In genomic region chr17:4903051-4903818, GRCh38 we compare ENCODE assay signal across 8 cellular contexts. TPM values are rescaled to one million over a fixed set of nuclear protein-coding genes. Genes with fewer than 3 reads are reported as not detected.
DNase-seq lines count a peak whose midpoint lies in the region; ATAC-seq and TF ChIP-seq lines count a peak whose summit lies in the region.

TSS of gene CHRNE (minus strand) at chr17:4903098. CDS start at chr17:4903063, 35 bp downstream.

- H3K4me3 ChIP-seq in endodermal cell (ENCODE audit: low read length) (no peak within 1 kb of the TSS), mucosa of stomach (ENCODE audit: low read length) (peak within 1 kb of the TSS; percentile 6)

- H3K36me3 ChIP-seq in endodermal cell (ENCODE audit: control insufficient read depth, insufficient read depth, low read length) (no peaks in the 10 kb centered on the region), mucosa of stomach (ENCODE audit: control insufficient read depth, insufficient read depth, low read length) (no peaks in the 10 kb centered on the region)

- H3K4me1 Mint-ChIP-seq in CD4-positive, alpha-beta T cell (ENCODE audit: low read depth), result peaks cover 35% of the 10 kb centered on the region
- H3K4me1 Mint-ChIP-seq in activated CD8-positive, alpha-beta memory T cell treated with anti-CD3 and anti-CD28 coated beads, Interleukin-2, amount 10 ng/mL, durations not matched to agents 7 days and 5 days, result peaks cover 36% of the 10 kb centered on the region
- H3K4me1 Mint-ChIP-seq in endodermal cell, result peaks cover 6% of the 10 kb centered on the region

- peak within 1 kb of the TSS; percentile 94 for H3K27ac Mint-ChIP-seq in CD4-positive, alpha-beta T cell
- peak within 1 kb of the TSS; percentile 67 for H3K27ac Mint-ChIP-seq in activated CD8-positive, alpha-beta memory T cell treated with anti-CD3 and anti-CD28 coated beads, Interleukin-2, amount 10 ng/mL, durations not matched to agents 7 days and 5 days
- peak within 1 kb of the TSS; percentile 19 for H3K27ac Mint-ChIP-seq in endodermal cell

- H3K27me3 Mint-ChIP-seq in CD4-positive, alpha-beta T cell, result peaks cover 10% of the 10 kb centered on the region
- peaks cover 4% of the 10 kb centered on the region for H3K27me3 Mint-ChIP-seq in activated CD8-positive, alpha-beta memory T cell treated with anti-CD3 and anti-CD28 coated beads, Interleukin-2, amount 10 ng/mL, durations not matched to agents 7 days and 5 days
- H3K27me3 Mint-ChIP-seq in endodermal cell (ENCODE audit: insufficient read depth), result peaks cover 20% of the 10 kb centered on the region

- WGBS in endodermal cell (ENCODE audit: insufficient coverage in 1 of 2, insufficient read length in 1 of 2), 2 experiments, result 50 to 51% methylated on average over 9 to 10 of the region's 10 CpGs

- ATAC-seq in CD4-positive, alpha-beta T cell (ENCODE audit: poor library complexity), result peak; percentile 33
- peak; percentile 32 for ATAC-seq in activated CD8-positive, alpha-beta memory T cell treated with anti-CD3 and anti-CD28 coated beads, Interleukin-2, amount 10 ng/mL, durations not matched to agents 7 days and 5 days
- ATAC-seq in GM19351 (IDR thresholded peaks at IDR 0.05; ENCODE audit: unreplicated experiment), result no peak

- H3K27ac ChIP-seq in CD4-positive, alpha-beta T cell (ENCODE audit: low read depth, low read length), result no peak within 1 kb of the TSS
- no peak within 1 kb of the TSS for H3K27ac ChIP-seq in endodermal cell (ENCODE audit: low read depth, low read length)

- no peak within 1 kb of the TSS for H3K9ac ChIP-seq in endodermal cell (ENCODE audit: extremely low read depth, low read length, poor library complexity, severe bottlenecking)
- no peak within 1 kb of the TSS for H3K9ac ChIP-seq in mucosa of stomach (ENCODE audit: low read length)

- TF ChIP-seq CTCF in CD4-positive, alpha-beta T cell (IDR thresholded peaks at IDR 0.05), result peak; percentile 89
- peak; percentile 86 for TF ChIP-seq CTCF in endodermal cell (conservative IDR thresholded peaks at IDR 0.05)

- no peaks in the 10 kb centered on the region for H3K9me3 Mint-ChIP-seq in CD4-positive, alpha-beta T cell
- H3K9me3 Mint-ChIP-seq in activated CD8-positive, alpha-beta memory T cell treated with anti-CD3 and anti-CD28 coated beads, Interleukin-2, amount 10 ng/mL, durations not matched to agents 7 days and 5 days (ENCODE audit: low read depth), result no peaks in the 10 kb centered on the region
- H3K9me3 Mint-ChIP-seq in endodermal cell, result no peaks in the 10 kb centered on the region

- H3K27me3 ChIP-seq in CD4-positive, alpha-beta T cell (ENCODE audit: control insufficient read depth, insufficient read depth, low read length), result no peaks in the 10 kb centered on the region
- no peaks in the 10 kb centered on the region for H3K27me3 ChIP-seq in endodermal cell (ENCODE audit: control insufficient read depth, insufficient read depth, low read length, poor library complexity, severe bottlenecking)
- H3K27me3 ChIP-seq in mucosa of stomach (ENCODE audit: control insufficient read depth, insufficient read depth, low read length), result peaks cover 18% of the 10 kb centered on the region

- peak within 1 kb of the TSS; percentile 76 for H3K4me3 Mint-ChIP-seq in CD4-positive, alpha-beta T cell
- H3K4me3 Mint-ChIP-seq in activated CD8-positive, alpha-beta memory T cell treated with anti-CD3 and anti-CD28 coated beads, Interleukin-2, amount 10 ng/mL, durations not matched to agents 7 days and 5 days, result peak within 1 kb of the TSS; percentile 10
- H3K4me3 Mint-ChIP-seq in endodermal cell, result no peak within 1 kb of the TSS

- DNase-seq in CD4-positive, alpha-beta T cell, result peak; percentile 55 to 81 (median 67)
- DNase-seq in HK-2 (ENCODE audit: unreplicated experiment), result peak; percentile 74
- DNase-seq in NOMO-1 treated with dmso at 0.1 percent for 144 hours (lab: John Stamatoyannopoulos, UW; ENCODE audit: unreplicated experiment), result peak; percentile 7
- DNase-seq in activated CD8-positive, alpha-beta memory T cell treated with anti-CD3 and anti-CD28 coated beads, Interleukin-2, amount 10 ng/mL, durations not matched to agents 7 days and 5 days, result peak; percentile 87
- peak; percentile 97 for DNase-seq in endodermal cell
- DNase-seq in stimulated activated CD8-positive, alpha-beta memory T cell treated with anti-CD3 and anti-CD28 coated beads, Interleukin-7, amount 100 ng/mL, for 4 hours (ENCODE audit: low read depth in 2 of 2), result peak; percentile 52 to 67

- peaks cover 12% of the 10 kb centered on the region for H3K36me3 Mint-ChIP-seq in CD4-positive, alpha-beta T cell (ENCODE audit: low read depth)
- no peaks in the 10 kb centered on the region for H3K36me3 Mint-ChIP-seq in activated CD8-positive, alpha-beta memory T cell treated with anti-CD3 and anti-CD28 coated beads, Interleukin-2, amount 10 ng/mL, durations not matched to agents 7 days and 5 days
- no peaks in the 10 kb centered on the region for H3K36me3 Mint-ChIP-seq in endodermal cell (ENCODE audit: low read depth)

- H3K4me1 ChIP-seq in endodermal cell (ENCODE audit: control insufficient read depth, insufficient read depth, low read length) (no peaks in the 10 kb centered on the region), mucosa of stomach (ENCODE audit: control insufficient read depth, insufficient read depth, low read length) (peaks cover 32% of the 10 kb centered on the region)

- CTCF ChIA-PET in CD4-positive, alpha-beta T cell (lab: Charles Lee), result interaction anchor here (0.5 to 1.6 kb wide), 12 partner anchors 14 to 338 kb away, joined by 3 to 7 read pairs (median 3); partner anchors contain the start of genes ARRB2, CAMTA2, MED11 and RNF167
- CTCF ChIA-PET in activated CD8-positive, alpha-beta memory T cell treated with anti-CD3 and anti-CD28 coated beads, Interleukin-2, amount 10 ng/mL, durations not matched to agents 7 days and 5 days (lab: Charles Lee), result interaction anchor here (0.6 to 3.2 kb wide), 25 partner anchors 10 to 345 kb away, joined by 3 to 18 read pairs (median 4); partner anchors contain the start of genes ARRB2, CAMTA2, RNF167 and SLC25A11

- H3K9me3 ChIP-seq in CD4-positive, alpha-beta T cell (ENCODE audit: control insufficient read depth, low read length), result no peaks in the 10 kb centered on the region
- H3K9me3 ChIP-seq in endodermal cell (ENCODE audit: control insufficient read depth, low read length), result no peaks in the 10 kb centered on the region
- no peaks in the 10 kb centered on the region for H3K9me3 ChIP-seq in mucosa of stomach (ENCODE audit: control insufficient read depth, low read length)

- intact Hi-C loops in CD4-positive, alpha-beta T cell (cut with DNase I, micrococcal nuclease), result loop anchor here (1.0 to 5.0 kb wide), 4 partner anchors 39 to 336 kb away; partner anchors contain the start of genes GLTPD2 (in 1 of the 2), RNF167 (in 1 of the 2), SLC25A11 (in 1 of the 2) and VMO1 (in 1 of the 2)

- POLR2A ChIA-PET in CD4-positive, alpha-beta T cell (lab: Charles Lee), result interaction anchor here (0.9 to 5.9 kb wide), 6 partner anchors 36 to 193 kb away, joined by 3 to 54 read pairs (median 4); partner anchors contain the start of genes PFN1, RNF167, SLC25A11 and SPAG7

RNA-seq across cellular contexts. Expression of gene CHRNE, which starts in this region (rescaled TPM):
- 1 to 10 TPM; 3.2 to 3.7 TPM for total RNA-seq in CD4-positive, alpha-beta T cell
- total RNA-seq in activated CD8-positive, alpha-beta memory T cell treated with anti-CD3 and anti-CD28 coated beads, Interleukin-2, amount 10 ng/mL, durations not matched to agents 7 days and 5 days, result under 1 TPM; 0.40 to 0.41 TPM
- total RNA-seq in endodermal cell, result 1 to 10 TPM in 1 of 2 donors, under 1 TPM in 1; 0.71 to 1.2 TPM
- 0.46 TPM for polyA plus RNA-seq in endodermal cell (2013, experiment 1 of 2)
- 0.33 TPM for polyA plus RNA-seq in endodermal cell (2013, experiment 2 of 2)

Comparison
In these comparisons a context has a peak if more than half of its experiments do, and no peak if none do; other contexts are left out.
1. Peak in DNase-seq and ATAC-seq in activated CD8-positive, alpha-beta memory T cell treated with anti-CD3 and anti-CD28 coated beads, Interleukin-2, amount 10 ng/mL, durations not matched to agents 7 days and 5 days; RNA of the gene not detected or under 1 TPM.
2. DNase-seq: peak in every context shown above with its lines; median percentile 97 in endodermal cell; 87 in activated CD8-positive, alpha-beta memory T cell treated with anti-CD3 and anti-CD28 coated beads, Interleukin-2, amount 10 ng/mL, durations not matched to agents 7 days and 5 days; 74 in HK-2; 67 in CD4-positive, alpha-beta T cell; 60 in stimulated activated CD8-positive, alpha-beta memory T cell treated with anti-CD3 and anti-CD28 coated beads, Interleukin-7, amount 100 ng/mL, for 4 hours; 7 in NOMO-1 treated with dmso at 0.1 percent for 144 hours.
3. H3K27ac Mint-ChIP-seq: peak in every context shown above with its lines; median percentile 94 in CD4-positive, alpha-beta T cell; 67 in activated CD8-positive, alpha-beta memory T cell treated with anti-CD3 and anti-CD28 coated beads, Interleukin-2, amount 10 ng/mL, durations not matched to agents 7 days and 5 days; 19 in endodermal cell.